Comparison of ENCODE assay signal across 22 cellular contexts in genomic region chr3:128456776-128457715, GRCh38. TPM values are rescaled to one million over a fixed set of nuclear protein-coding genes. Genes with fewer than 3 reads are reported as not detected.
DNase-seq lines count a peak whose midpoint lies in the region; ATAC-seq and TF ChIP-seq lines count a peak whose summit lies in the region.
"Had no signal": no experiment of that assay in that cellular context is flagged by ENCODE, and none has a peak within 500 bp of the region (broad histone marks: within the 10 kb centered on the region; RNA-seq: fewer than 3 reads in every experiment).

No MANE protein-coding gene starts in this region.

- ATAC-seq in Right ventricle myocardium superior (ENCODE audit: poor library complexity), result no peak
- no peak for ATAC-seq in left cardiac atrium
- ATAC-seq in HG02970 (IDR thresholded peaks at IDR 0.05; ENCODE audit: low FRiP score, unreplicated experiment), result no peak
- ATAC-seq: gastrocnemius medialis, left lobe of liver had no signal

- no peak overlapping the region for H3K27ac Mint-ChIP-seq in type B pancreatic cell

- peak; percentile 24 for DNase-seq in Right ventricle myocardium superior
- DNase-seq in left cardiac atrium, result no peak
- peak; percentile 15 for DNase-seq in NCI-H526 treated with DMSO at 0.1 percent for 48 hours (lab: John Stamatoyannopoulos, UW)
- peak; percentile 64 for DNase-seq in ecto neural progenitor cell (ENCODE audit: low spot score)
- DNase-seq in type B pancreatic cell (ENCODE audit: extremely low spot score, unreplicated experiment), result no peak
- no peak for DNase-seq in A172 (ENCODE audit: low spot score)
- DNase-seq in stimulated activated naive CD4-positive, alpha-beta T cell (lab: John Stamatoyannopoulos, UW), result no peak
- DNase-seq: ACHN; activated CD4-positive, alpha-beta T cell treated with anti-CD3 and anti-CD28 coated beads, Interleukin-2, amount 50 U/mL, for 48 hours; activated naive CD4-positive, alpha-beta T cell treated with Interleukin-2 at 50 U/mL for 16 hours; activated T-cell treated with anti-CD3 and anti-CD28 coated beads, Interleukin-2, amount 50 U/mL, for 1 hour; caudate nucleus; DMS53; dorsolateral prefrontal cortex; gastrocnemius medialis; SHP77; spleen had no signal

- intact Hi-C loops in Right ventricle myocardium superior (cut with DNase I) (no loop called here), left cardiac atrium (cut with DNase I) (no loop called here)

- H3K36me3 Mint-ChIP-seq in type B pancreatic cell, result no peaks in the 10 kb centered on the region

- H3K9me3 Mint-ChIP-seq in type B pancreatic cell, result no peaks in the 10 kb centered on the region

- H3K4me3 Mint-ChIP-seq in type B pancreatic cell, result no peak overlapping the region

- H3K4me1 Mint-ChIP-seq in type B pancreatic cell (ENCODE audit: unreplicated experiment), result peaks cover 4% of the 10 kb centered on the region

- peak; percentile 28 for TF ChIP-seq CTCF in type B pancreatic cell (conservative IDR thresholded peaks at IDR 0.05)

- H3K27me3 Mint-ChIP-seq in type B pancreatic cell, result peaks cover 28% of the 10 kb centered on the region

RNA-seq across cellular contexts. Expression of gene DNAJB8, which starts 9.6 kb away (rescaled TPM):
- not detected for total RNA-seq in Right ventricle myocardium superior
- not detected for total RNA-seq in left cardiac atrium
- not detected in 2 replicates for total RNA-seq in type B pancreatic cell (ENCODE audit: low replicate concordance)
- total RNA-seq in A172 (2014; rRNA removed; shearing (Covaris generic)), result not detected in 2 replicates
- total RNA-seq: dorsolateral prefrontal cortex; epithelial cell of proximal tubule; gastrocnemius medialis; left lobe of liver; pulmonary artery endothelial cell; spleen; T-helper 1 cell treated with Interleukin-12 subunit alpha and Interleukin-12 subunit beta and Interleukin-4 antibody, amounts not matched to agents 30 ng/mL and 1 ng/mL, for 36 hours had no signal

RNA-seq across cellular contexts. Expression of gene GATA2, which starts 36.0 kb away (rescaled TPM):
- 8.3 TPM for total RNA-seq in Right ventricle myocardium superior
- total RNA-seq in left cardiac atrium, result 10 to 100 TPM in 1 of 2 donors, 1 to 10 TPM in 1; 8.9 to 23.8 TPM
- 14.1 and 23.9 TPM in 2 replicates for total RNA-seq in type B pancreatic cell (ENCODE audit: low replicate concordance)
- 5.5 and 8.4 TPM in 2 replicates for total RNA-seq in A172 (2014; rRNA removed; shearing (Covaris generic))

Comparison
In these comparisons a context has a peak if more than half of its experiments do, and no peak if none do; other contexts are left out.
1. DNase-seq: peak in Right ventricle myocardium superior (single experiment), NCI-H526 treated with DMSO at 0.1 percent for 48 hours (single experiment) and ecto neural progenitor cell (single experiment); none in left cardiac atrium (single experiment), type B pancreatic cell (single experiment), A172 (single experiment) and stimulated activated naive CD4-positive, alpha-beta T cell (0 of 6).